In the genomic region with DNA sequence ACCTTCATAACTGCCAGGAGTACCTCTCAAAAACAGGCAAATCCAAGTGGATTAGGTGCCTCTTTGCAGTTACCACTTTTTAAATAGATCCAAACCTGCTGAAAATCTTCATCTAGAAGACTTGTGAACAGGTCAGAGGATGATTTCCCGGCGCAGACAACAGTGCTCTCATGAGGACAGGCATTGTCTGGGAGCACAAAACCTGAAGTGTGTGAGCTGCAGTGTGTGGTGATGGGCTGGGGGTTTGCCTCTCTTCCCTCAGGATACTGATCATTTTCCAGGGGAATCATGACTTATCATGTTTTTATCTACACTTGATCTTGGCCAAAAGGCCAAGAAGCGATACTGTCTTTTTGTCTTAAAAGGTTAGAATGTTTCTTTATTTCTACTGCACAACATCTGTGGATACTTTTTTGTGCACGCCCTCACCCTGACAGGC, we compare ENCODE assay signal across 11 cellular contexts. TPM values are rescaled to one million over a fixed set of nuclear protein-coding genes. Genes with fewer than 3 reads are reported as not detected.
DNase-seq lines count a peak whose midpoint lies in the region; ATAC-seq and TF ChIP-seq lines count a peak whose summit lies in the region.
"Not testable (repeated sequence)": the region's sequence is repeated elsewhere in the genome, so short reads cannot be mapped to it uniquely, and the experiment has no call there.
"Had no signal": no experiment of that assay in that cellular context is flagged by ENCODE, and none has a peak within 500 bp of the region (broad histone marks: within the 10 kb centered on the region; RNA-seq: fewer than 3 reads in every experiment).

No MANE protein-coding gene starts in this region.

- POLR2A ChIA-PET in T-cell (lab: Charles Lee) = not testable (repeated sequence)

- H3K27me3 Mint-ChIP-seq in Calu3 (ENCODE audit: unreplicated experiment); T-cell; activated T-helper 2 cell treated with anti-CD3 and anti-CD28 coated beads, Interferon-gamma antibody, Interleukin-2, Interleukin-4, amounts not matched to agents 10 μg/mL and 5 μg/mL and 100 μg/mL, durations not matched to agents 14 hours and 24 hours and 36 hours (ENCODE audit: low read depth); dendritic cell treated with granulocyte-macrophage colony-stimulating factor and Interleukin-4, amounts not matched to agents 40 ng/mL and 50 ng/mL, for 4 days; natural killer cell (ENCODE audit: low read depth in 2 of 2); stimulated activated naive CD8-positive, alpha-beta T cell treated with anti-CD3 and anti-CD28 coated beads, Interleukin-15, amount 100 ng/mL, for 72 hours: not testable (repeated sequence)

- H3K9me3 Mint-ChIP-seq in Calu3 (ENCODE audit: low read depth, unreplicated experiment); T-cell; activated T-helper 2 cell treated with anti-CD3 and anti-CD28 coated beads, Interferon-gamma antibody, Interleukin-2, Interleukin-4, amounts not matched to agents 10 μg/mL and 5 μg/mL and 100 μg/mL, durations not matched to agents 14 hours and 24 hours and 36 hours; dendritic cell treated with granulocyte-macrophage colony-stimulating factor and Interleukin-4, amounts not matched to agents 40 ng/mL and 50 ng/mL, for 4 days; natural killer cell; stimulated activated naive CD8-positive, alpha-beta T cell treated with anti-CD3 and anti-CD28 coated beads, Interleukin-15, amount 100 ng/mL, for 72 hours: not testable (repeated sequence)

- peak overlapping the region; percentile 10 for H3K27ac Mint-ChIP-seq in Calu3 (ENCODE audit: unreplicated experiment)
- H3K27ac Mint-ChIP-seq in T-cell = peak overlapping the region; percentile 91 to 97
- peak overlapping the region; percentile 98 for H3K27ac Mint-ChIP-seq in activated T-helper 2 cell treated with anti-CD3 and anti-CD28 coated beads, Interferon-gamma antibody, Interleukin-2, Interleukin-4, amounts not matched to agents 10 μg/mL and 5 μg/mL and 100 μg/mL, durations not matched to agents 14 hours and 24 hours and 36 hours
- H3K27ac Mint-ChIP-seq in dendritic cell treated with granulocyte-macrophage colony-stimulating factor and Interleukin-4, amounts not matched to agents 40 ng/mL and 50 ng/mL, for 4 days = peak overlapping the region; percentile 67
- H3K27ac Mint-ChIP-seq in natural killer cell = peak overlapping the region; percentile 95 to 99
- H3K27ac Mint-ChIP-seq in stimulated activated naive CD8-positive, alpha-beta T cell treated with anti-CD3 and anti-CD28 coated beads, Interleukin-15, amount 100 ng/mL, for 72 hours = peak overlapping the region in 1 of 2 donors; percentile 95

- CTCF ChIA-PET in Calu3 (lab: Charles Lee) = not testable (repeated sequence)
- CTCF ChIA-PET in T-cell (lab: Charles Lee) = interaction anchor here in 1 of 2 donors (0.7 kb wide), 1 partner anchor 76 kb away, joined by 4 read pairs; no protein-coding TSS in a partner anchor

- peaks cover 24% of the 10 kb centered on the region for H3K4me1 Mint-ChIP-seq in Calu3 (ENCODE audit: low read depth, unreplicated experiment)
- H3K4me1 Mint-ChIP-seq in T-cell = peaks cover 17 to 38% (median 27%) of the 10 kb centered on the region in 3 donors
- peaks cover 22% of the 10 kb centered on the region for H3K4me1 Mint-ChIP-seq in activated T-helper 2 cell treated with anti-CD3 and anti-CD28 coated beads, Interferon-gamma antibody, Interleukin-2, Interleukin-4, amounts not matched to agents 10 μg/mL and 5 μg/mL and 100 μg/mL, durations not matched to agents 14 hours and 24 hours and 36 hours (ENCODE audit: low read depth)
- not testable (repeated sequence) for H3K4me1 Mint-ChIP-seq in dendritic cell treated with granulocyte-macrophage colony-stimulating factor and Interleukin-4, amounts not matched to agents 40 ng/mL and 50 ng/mL, for 4 days (ENCODE audit: low read depth)
- H3K4me1 Mint-ChIP-seq in natural killer cell = peaks cover 25 to 34% of the 10 kb centered on the region in 2 donors
- peaks cover 61% of the 10 kb centered on the region for H3K4me1 Mint-ChIP-seq in stimulated activated naive CD8-positive, alpha-beta T cell treated with anti-CD3 and anti-CD28 coated beads, Interleukin-15, amount 100 ng/mL, for 72 hours

- ATAC-seq in GM21737 (IDR thresholded peaks at IDR 0.05; ENCODE audit: unreplicated experiment) = peak; percentile 3
- peak; percentile 6 for ATAC-seq in HG03439 (IDR thresholded peaks at IDR 0.05; ENCODE audit: unreplicated experiment)
- peak in 1 of 4 experiments; percentile 1 for ATAC-seq in T-cell (replicated peaks in 1 of 4)
- not testable (repeated sequence) for ATAC-seq in natural killer cell
- ATAC-seq in stimulated activated naive CD8-positive, alpha-beta T cell treated with anti-CD3 and anti-CD28 coated beads, Interleukin-15, amount 100 ng/mL, for 72 hours = peak; percentile 3

- TF ChIP-seq CTCF in Calu3 (IDR thresholded peaks at IDR 0.05; ENCODE audit: unreplicated experiment); natural killer cell (IDR thresholded peaks at IDR 0.05): not testable (repeated sequence)

- H3K4me3 Mint-ChIP-seq in Calu3 (ENCODE audit: low read depth, unreplicated experiment) = peak overlapping the region; percentile 3
- peak overlapping the region; percentile 55 to 73 (median 72) for H3K4me3 Mint-ChIP-seq in T-cell
- H3K4me3 Mint-ChIP-seq in activated T-helper 2 cell treated with anti-CD3 and anti-CD28 coated beads, Interferon-gamma antibody, Interleukin-2, Interleukin-4, amounts not matched to agents 10 μg/mL and 5 μg/mL and 100 μg/mL, durations not matched to agents 14 hours and 24 hours and 36 hours (ENCODE audit: low read depth) = peak overlapping the region; percentile 13
- not testable (repeated sequence) for H3K4me3 Mint-ChIP-seq in dendritic cell treated with granulocyte-macrophage colony-stimulating factor and Interleukin-4, amounts not matched to agents 40 ng/mL and 50 ng/mL, for 4 days
- H3K4me3 Mint-ChIP-seq in natural killer cell = peak overlapping the region; percentile 76
- H3K4me3 Mint-ChIP-seq in stimulated activated naive CD8-positive, alpha-beta T cell treated with anti-CD3 and anti-CD28 coated beads, Interleukin-15, amount 100 ng/mL, for 72 hours = peak overlapping the region; percentile 77 to 81

- intact Hi-C loops in Calu3 (cut with micrococcal nuclease; ENCODE audit: unreplicated experiment); dendritic cell treated with granulocyte-macrophage colony-stimulating factor and Interleukin-4, amounts not matched to agents 40 ng/mL and 50 ng/mL, for 4 days (cut with micrococcal nuclease): not testable (repeated sequence)
- intact Hi-C loops in activated T-helper 2 cell treated with anti-CD3 and anti-CD28 coated beads, Interferon-gamma antibody, Interleukin-2, Interleukin-4, amounts not matched to agents 10 μg/mL and 5 μg/mL and 100 μg/mL, durations not matched to agents 14 hours and 24 hours and 36 hours (cut with micrococcal nuclease) = loop anchor here (1.0 to 10.0 kb wide), 2 partner anchors 85 to 209 kb away; partner anchors contain the start of gene MEPCE
- intact Hi-C loops in natural killer cell (cut with micrococcal nuclease) = loop anchor here (2.0 kb wide), 1 partner anchor 85 kb away; the partner anchor contains the start of genes MEPCE and ZCWPW1

- not testable (repeated sequence) for DNase-seq in Calu3; T-cell; activated T-helper 2 cell treated with anti-CD3 and anti-CD28 coated beads, Interferon-gamma antibody, Interleukin-2, Interleukin-4, amounts not matched to agents 10 μg/mL and 5 μg/mL and 100 μg/mL, durations not matched to agents 14 hours and 24 hours and 36 hours (ENCODE audit: low spot score); natural killer cell; stimulated activated naive CD8-positive, alpha-beta T cell treated with anti-CD3 and anti-CD28 coated beads, Interleukin-15, amount 100 ng/mL, for 72 hours

- BruUV-seq in Calu3 (replicated peaks; lab: Mats Ljungman, UMichigan) = not testable (repeated sequence)

- H3K36me3 Mint-ChIP-seq in Calu3 (ENCODE audit: insufficient read depth, unreplicated experiment) (peaks cover 35% of the 10 kb centered on the region), T-cell (peaks cover 37% of the 10 kb centered on the region)
- H3K36me3 Mint-ChIP-seq in activated T-helper 2 cell treated with anti-CD3 and anti-CD28 coated beads, Interferon-gamma antibody, Interleukin-2, Interleukin-4, amounts not matched to agents 10 μg/mL and 5 μg/mL and 100 μg/mL, durations not matched to agents 14 hours and 24 hours and 36 hours (ENCODE audit: low read depth) = peaks cover 74% of the 10 kb centered on the region
- peaks cover 89% of the 10 kb centered on the region for H3K36me3 Mint-ChIP-seq in dendritic cell treated with granulocyte-macrophage colony-stimulating factor and Interleukin-4, amounts not matched to agents 40 ng/mL and 50 ng/mL, for 4 days (ENCODE audit: low read depth)
- H3K36me3 Mint-ChIP-seq in natural killer cell = not testable (repeated sequence)

RNA-seq across cellular contexts. Expression of gene PILRB, which starts 13.8 kb away (rescaled TPM):
- total RNA-seq in Calu3 (2022) = 40.0 and 40.4 TPM in 2 replicates
- total RNA-seq in T-cell = 100 to 1,000 TPM in 3 of 5 donors, 10 to 100 TPM in 2; 91.2 to 117 (median 102) TPM
- 86.2 and 87.5 TPM in 2 replicates for total RNA-seq in activated T-helper 2 cell treated with anti-CD3 and anti-CD28 coated beads, Interferon-gamma antibody, Interleukin-2, Interleukin-4, amounts not matched to agents 10 μg/mL and 5 μg/mL and 100 μg/mL, durations not matched to agents 14 hours and 24 hours and 36 hours
- 100 to 1,000 TPM; 143 to 206 (median 157) TPM for total RNA-seq in natural killer cell

RNA-seq across cellular contexts. Expression of gene PILRA, which starts 29.1 kb away (rescaled TPM):
- total RNA-seq in Calu3 (2022) (3.1 and 3.3 TPM in 2 replicates), T-cell (10 to 100 TPM in 2 of 5 donors, 1 to 10 TPM in 3; 3.7 to 19.3 (median 7.1) TPM), natural killer cell (10 to 100 TPM; 18.8 to 38.8 (median 29.4) TPM)
- 12.3 TPM in 2 replicates for total RNA-seq in activated T-helper 2 cell treated with anti-CD3 and anti-CD28 coated beads, Interferon-gamma antibody, Interleukin-2, Interleukin-4, amounts not matched to agents 10 μg/mL and 5 μg/mL and 100 μg/mL, durations not matched to agents 14 hours and 24 hours and 36 hours

RNA-seq across cellular contexts. Expression of gene SPDYE3, which starts 36.6 kb away (rescaled TPM):
- total RNA-seq in Calu3 (2022) (not detected in 2 replicates), T-cell (not detected), natural killer cell (not detected)
- total RNA-seq in activated T-helper 2 cell treated with anti-CD3 and anti-CD28 coated beads, Interferon-gamma antibody, Interleukin-2, Interleukin-4, amounts not matched to agents 10 μg/mL and 5 μg/mL and 100 μg/mL, durations not matched to agents 14 hours and 24 hours and 36 hours = not detected in 2 replicates
- total RNA-seq: H1, pulmonary artery endothelial cell, subcutaneous adipose tissue had no signal
